ENCODE assay signal across 8 cellular contexts in the genomic region with DNA sequence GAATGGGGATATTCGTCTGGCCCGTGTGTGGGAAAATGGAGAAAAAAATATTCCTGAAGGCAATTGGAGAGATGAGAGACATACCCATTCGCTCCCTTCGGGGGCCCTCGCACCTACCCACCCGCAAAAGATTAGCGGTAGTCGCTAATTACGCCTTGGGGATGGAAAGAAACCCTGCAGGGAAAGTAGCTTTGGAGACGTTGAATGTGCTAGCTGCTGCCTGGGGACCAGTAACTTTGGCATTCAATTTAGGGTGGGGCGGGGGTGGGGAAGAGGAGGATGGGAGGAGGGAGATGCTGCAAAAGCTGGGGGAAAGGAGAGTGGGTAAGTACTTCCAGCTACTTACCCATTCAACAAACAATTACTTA. TPM values are rescaled to one million over a fixed set of nuclear protein-coding genes. Genes with fewer than 3 reads are reported as not detected.
DNase-seq lines count a peak whose midpoint lies in the region; ATAC-seq, FAIRE-seq and TF ChIP-seq lines count a peak whose summit lies in the region.

No MANE protein-coding gene starts in this region.

- H3K4me3 ChIP-seq in Peyer's patch = peak overlapping the region; percentile 45 to 63 (median 48)
- no peak overlapping the region for H3K4me3 ChIP-seq in MG63

- CTCF ChIA-PET in HEK293T (lab: Yijun Ruan, JAX) = no interaction called here

- FAIRE-seq in GM12892 (lab: Jason Lieb, UNC) = no peak

- H3K27ac Mint-ChIP-seq in stimulated activated memory B cell treated with anti-CD40 and anti-IgM and Interleukin-4, amounts not matched to agents 10 μg/mL and 1 μg/mL and 100 μg/mL, for 72 hours = peak overlapping the region; percentile 71

- H3K36me3 ChIP-seq in Peyer's patch = no peaks in the 10 kb centered on the region
- no peaks in the 10 kb centered on the region for H3K36me3 ChIP-seq in MG63

- H3K9me3 Mint-ChIP-seq in stimulated activated memory B cell treated with anti-CD40 and anti-IgM and Interleukin-4, amounts not matched to agents 10 μg/mL and 1 μg/mL and 100 μg/mL, for 72 hours = peaks cover 4% of the 10 kb centered on the region

- H3K9me3 ChIP-seq in Peyer's patch (no peaks in the 10 kb centered on the region), MG63 (no peaks in the 10 kb centered on the region)

- H3K36me3 Mint-ChIP-seq in stimulated activated memory B cell treated with anti-CD40 and anti-IgM and Interleukin-4, amounts not matched to agents 10 μg/mL and 1 μg/mL and 100 μg/mL, for 72 hours = peaks cover 7% of the 10 kb centered on the region

- peak overlapping the region; percentile 95 for H3K4me3 Mint-ChIP-seq in stimulated activated memory B cell treated with anti-CD40 and anti-IgM and Interleukin-4, amounts not matched to agents 10 μg/mL and 1 μg/mL and 100 μg/mL, for 72 hours

- ATAC-seq in GM18511 (IDR thresholded peaks at IDR 0.05; ENCODE audit: unreplicated experiment) (peak; percentile 34), foreskin keratinocyte (peak; percentile 2)
- ATAC-seq in stimulated activated memory B cell treated with anti-CD40 and anti-IgM and Interleukin-4, amounts not matched to agents 10 μg/mL and 1 μg/mL and 100 μg/mL, for 72 hours = peak; percentile 40

- no peak for DNase-seq in HEK293T (ENCODE audit: extremely low spot score)
- DNase-seq in Peyer's patch = no peak
- DNase-seq in foreskin keratinocyte = no peak
- DNase-seq in NCI-H2171 treated with DMSO at 0.1 percent for 48 hours (lab: John Stamatoyannopoulos, UW) = no peak
- no peak for DNase-seq in MG63
- DNase-seq in GM12892 (ENCODE audit: insufficient read length) = no peak

- H3K4me1 ChIP-seq in Peyer's patch (no peaks in the 10 kb centered on the region), foreskin keratinocyte (no peaks in the 10 kb centered on the region)

- H3K4me1 Mint-ChIP-seq in stimulated activated memory B cell treated with anti-CD40 and anti-IgM and Interleukin-4, amounts not matched to agents 10 μg/mL and 1 μg/mL and 100 μg/mL, for 72 hours = peaks cover 10% of the 10 kb centered on the region

- no peak for TF ChIP-seq POLR2A in Peyer's patch (IDR thresholded peaks at IDR 0.05)
- TF ChIP-seq POLR2A in GM12892 (IDR thresholded peaks at IDR 0.05; ENCODE audit: low read depth, low read length) = no peak

- H3K27me3 ChIP-seq in Peyer's patch (no peaks in the 10 kb centered on the region), foreskin keratinocyte (no peaks in the 10 kb centered on the region), MG63 (no peaks in the 10 kb centered on the region)

- H3K27ac ChIP-seq in Peyer's patch (no peak overlapping the region), foreskin keratinocyte (no peak overlapping the region)

- POLR2A ChIA-PET in HEK293T (lab: Yijun Ruan, JAX) = interaction anchor here (2.0 kb wide), 1 partner anchor 58 kb away, joined by 16 read pairs; the partner anchor contains the start of gene ZC3H12B

- H3K27me3 Mint-ChIP-seq in stimulated activated memory B cell treated with anti-CD40 and anti-IgM and Interleukin-4, amounts not matched to agents 10 μg/mL and 1 μg/mL and 100 μg/mL, for 72 hours = no peaks in the 10 kb centered on the region

- TF ChIP-seq CTCF in Peyer's patch (IDR thresholded peaks at IDR 0.05) = no peak
- no peak for TF ChIP-seq CTCF in foreskin keratinocyte (conservative IDR thresholded peaks at IDR 0.05)

TF ChIP-seq in HEK293T, 16 proteins besides CTCF, POLR2A, EP300 and RAD21:
- TF ChIP-seq L3MBTL2 (conservative IDR thresholded peaks at IDR 0.05) = 0 out of 2 replicates have a peak, but pooled peaks have one; percentile 28
- no peak for TF ChIP-seq TARDBP (IDR thresholded peaks at IDR 0.05)
TF ChIP-seq in HEK293T: peak in this region for 1.

RNA-seq across cellular contexts. Expression of gene ZC4H2, which starts 0.4 kb away (rescaled TPM):
- total RNA-seq in Peyer's patch (10 to 100 TPM in 2 of 4 donors, 1 to 10 TPM in 2; 6.7 to 24.8 (median 11.4) TPM), foreskin keratinocyte (4.2 and 4.6 TPM in 2 replicates)
- polyA plus RNA-seq in foreskin keratinocyte = 3.2 and 3.5 TPM in 2 replicates
- total RNA-seq in MG63 (2014; rRNA removed; shearing (Covaris generic); ENCODE audit: low replicate concordance) = 1.4 and 1.7 TPM in 2 replicates
- polyA plus RNA-seq in GM12892 (2012; ENCODE audit: missing spikeins) = 9.5 TPM

RNA-seq across cellular contexts. Expression of gene ZC3H12B, which starts 58.0 kb away (rescaled TPM):
- total RNA-seq in Peyer's patch (1 to 10 TPM; 1.4 to 3.9 (median 2.8) TPM), foreskin keratinocyte (0.04 and 0.07 TPM in 2 replicates)
- 0.01 TPM in 1 of 2 replicates, not detected in the other for polyA plus RNA-seq in foreskin keratinocyte
- total RNA-seq in MG63 (2014; rRNA removed; shearing (Covaris generic); ENCODE audit: low replicate concordance) = not detected in 2 replicates
- 0.66 TPM for polyA plus RNA-seq in GM12892 (2012; ENCODE audit: missing spikeins)
